In genomic region chr16:13923703-13924298, GRCh38 we compare ENCODE assay signal across 2 cellular contexts.
TF ChIP-seq lines count a peak whose summit lies in the region.

No MANE protein-coding gene starts in this region.

TF ChIP-seq in HEK293T, 16 proteins besides CTCF, POLR2A, EP300 and RAD21:
- no peak for TF ChIP-seq NFRKB (IDR thresholded peaks at IDR 0.05)
- no peak for TF ChIP-seq ZNF384 (IDR thresholded peaks at IDR 0.05)
- TF ChIP-seq HDGF (IDR thresholded peaks at IDR 0.05; ENCODE audit: borderline replicate concordance) = no peak
- TF ChIP-seq FOXA1 (IDR thresholded peaks at IDR 0.05) = no peak
- TF ChIP-seq CTBP1 (IDR thresholded peaks at IDR 0.05; ENCODE audit: borderline replicate concordance) = no peak
- no peak for TF ChIP-seq FOXM1 (IDR thresholded peaks at IDR 0.05; ENCODE audit: borderline replicate concordance)
- no peak for TF ChIP-seq FOXK2 (IDR thresholded peaks at IDR 0.05)
- no peak for TF ChIP-seq BHLHE40 (IDR thresholded peaks at IDR 0.05; ENCODE audit: borderline replicate concordance)
- no peak for TF ChIP-seq L3MBTL2 (conservative IDR thresholded peaks at IDR 0.05)
- TF ChIP-seq PKNOX1 (IDR thresholded peaks at IDR 0.05) = no peak
TF ChIP-seq in HEK293T: peak in this region for 0.

TF ChIP-seq in H1, 55 proteins besides CTCF, POLR2A, EP300 and RAD21:
- no peak for TF ChIP-seq SUZ12 (IDR thresholded peaks at IDR 0.05; ENCODE audit: low read length)
- no peak for TF ChIP-seq SIX5 (IDR thresholded peaks at IDR 0.05; ENCODE audit: low read depth, low read length)
- TF ChIP-seq CHD2 (IDR thresholded peaks at IDR 0.05; ENCODE audit: low read length) = no peak
- TF ChIP-seq KDM4A (IDR thresholded peaks at IDR 0.05; ENCODE audit: low read depth, low read length, severe bottlenecking) = no peak
- no peak for TF ChIP-seq ASH2L (IDR thresholded peaks at IDR 0.05; ENCODE audit: low read length)
- TF ChIP-seq JUND (IDR thresholded peaks at IDR 0.05; ENCODE audit: low read length) = no peak
- no peak for TF ChIP-seq CEBPB (IDR thresholded peaks at IDR 0.05; ENCODE audit: low read depth, low read length)
- TF ChIP-seq EGR1 (IDR thresholded peaks at IDR 0.05; ENCODE audit: borderline replicate concordance, low read depth, low read length) = no peak
- TF ChIP-seq ATF3 (IDR thresholded peaks at IDR 0.05; ENCODE audit: insufficient read depth, low read depth, low read length) = no peak
- TF ChIP-seq POLR2AphosphoS5 (IDR thresholded peaks at IDR 0.05; ENCODE audit: low read depth, low read length) = no peak
- TF ChIP-seq KDM5A (IDR thresholded peaks at IDR 0.05; ENCODE audit: low read length) = no peak
- no peak for TF ChIP-seq SP1 (IDR thresholded peaks at IDR 0.05; ENCODE audit: low read depth, low read length)
- no peak for TF ChIP-seq ATF2 (IDR thresholded peaks at IDR 0.05; ENCODE audit: low read length)
- no peak for TF ChIP-seq TBP (IDR thresholded peaks at IDR 0.05; ENCODE audit: low read depth, low read length)
- no peak for TF ChIP-seq CREB1 (IDR thresholded peaks at IDR 0.05)
- TF ChIP-seq CBX5 (IDR thresholded peaks at IDR 0.05; ENCODE audit: low read depth, low read length) = no peak
- no peak for TF ChIP-seq USF2 (IDR thresholded peaks at IDR 0.05; ENCODE audit: low read length)
- TF ChIP-seq TEAD4 (IDR thresholded peaks at IDR 0.05; ENCODE audit: low read depth, low read length) = no peak
